10 cellular contexts compared by ENCODE assay signal in genomic region chrX:101208152-101208905, GRCh38. TPM values are rescaled to one million over a fixed set of nuclear protein-coding genes. Genes with fewer than 3 reads are reported as not detected.
DNase-seq lines count a peak whose midpoint lies in the region; ATAC-seq and TF ChIP-seq lines count a peak whose summit lies in the region.
"Had no signal": no experiment of that assay in that cellular context is flagged by ENCODE, and none has a peak within 500 bp of the region (broad histone marks: within the 10 kb centered on the region; RNA-seq: fewer than 3 reads in every experiment).

No MANE protein-coding gene starts in this region.

- H4K20me1 ChIP-seq in Karpas-422 (ENCODE audit: insufficient read depth, low read depth, low read length): no peaks in the 10 kb centered on the region

- no peaks in the 10 kb centered on the region for H3K79me2 ChIP-seq in Karpas-422 (ENCODE audit: low read length)

- H3K4me1 ChIP-seq in Karpas-422 (ENCODE audit: low read length) (no peaks in the 10 kb centered on the region), mesenchymal stem cell (ENCODE audit: control insufficient read depth, insufficient read depth, low read depth, low read length) (no peaks in the 10 kb centered on the region), gastroesophageal sphincter (no peaks in the 10 kb centered on the region)

- H3K14ac ChIP-seq in mesenchymal stem cell (ENCODE audit: low read length in 2 of 2): no peak overlapping the region

- ATAC-seq in GM18499 (IDR thresholded peaks at IDR 0.05; ENCODE audit: insufficient read depth, unreplicated experiment) (peak; percentile 37), GM21447 (IDR thresholded peaks at IDR 0.05; ENCODE audit: unreplicated experiment) (peak; percentile 49), gastroesophageal sphincter (no peak)

- no peak overlapping the region for H3K4ac ChIP-seq in mesenchymal stem cell (ENCODE audit: low read depth in 1 of 2, low read length in 2 of 2)

- no peak overlapping the region for H2BK120ac ChIP-seq in mesenchymal stem cell (ENCODE audit: low read depth, low read length)

- TF ChIP-seq EP300 in gastroesophageal sphincter (IDR thresholded peaks at IDR 0.05): no peak

- 6% methylated on average over 2 of the region's 4 CpGs for WGBS in mesenchymal stem cell
- 33 to 48% methylated on average over 3 of the region's 4 CpGs for WGBS in gastroesophageal sphincter (ENCODE audit: low coverage in 1 of 2), 2 donors

- H4K91ac ChIP-seq in mesenchymal stem cell (ENCODE audit: low read length): no peak overlapping the region

- DNase-seq in Karpas-422 (no peak), mesenchymal stem cell (no peak), NCI-H774 (lab: John Stamatoyannopoulos, UW) (no peak), HPDE6-E6E7 (ENCODE audit: extremely low spot score) (no peak)
- DNase-seq in stimulated activated naive CD4-positive, alpha-beta T cell (lab: John Stamatoyannopoulos, UW): no peak
- DNase-seq: activated CD4-positive, alpha-beta T cell treated with anti-CD3 and anti-CD28 coated beads, Interleukin-2, amount 10 ng/mL, durations not matched to agents 7 days and 5 days; GOT3 had no signal

- H3K27me3 ChIP-seq in Karpas-422 (ENCODE audit: low read length): no peaks in the 10 kb centered on the region
- peaks cover 0 to 22% of the 10 kb centered on the region in 2 experiments for H3K27me3 ChIP-seq in mesenchymal stem cell (ENCODE audit: control insufficient read depth in 1 of 2, insufficient read depth in 1 of 2, low read length in 2 of 2)
- H3K27me3 ChIP-seq in gastroesophageal sphincter: no peaks in the 10 kb centered on the region

- no peaks in the 10 kb centered on the region for H3K36me3 ChIP-seq in Karpas-422 (ENCODE audit: insufficient read depth, low read length)
- no peaks in the 10 kb centered on the region for H3K36me3 ChIP-seq in mesenchymal stem cell (ENCODE audit: control insufficient read depth in 1 of 2, insufficient read depth in 2 of 2, low read depth in 1 of 2, low read length in 2 of 2)
- H3K36me3 ChIP-seq in gastroesophageal sphincter: no peaks in the 10 kb centered on the region

- H3K23ac ChIP-seq in mesenchymal stem cell (ENCODE audit: low read length in 2 of 2): no peak overlapping the region

- no peaks in the 10 kb centered on the region for H3K79me1 ChIP-seq in mesenchymal stem cell (replicated peaks; ENCODE audit: low read length, poor library complexity, severe bottlenecking)

- H3K4me2 ChIP-seq in Karpas-422 (ENCODE audit: low read depth, low read length, poor library complexity, severe bottlenecking) (no peak overlapping the region), mesenchymal stem cell (ENCODE audit: low read length, poor library complexity, severe bottlenecking) (no peak overlapping the region)

- H3K9ac ChIP-seq in Karpas-422 (ENCODE audit: low read length) (no peak overlapping the region), mesenchymal stem cell (ENCODE audit: low read length) (no peak overlapping the region)

- H3K9me2 ChIP-seq in Karpas-422 (replicated peaks; ENCODE audit: insufficient read depth, low read length): no peaks in the 10 kb centered on the region

- H3K9me3 ChIP-seq in Karpas-422 (ENCODE audit: low read length) (no peaks in the 10 kb centered on the region), mesenchymal stem cell (ENCODE audit: control insufficient read depth, low read length) (no peaks in the 10 kb centered on the region), gastroesophageal sphincter (no peaks in the 10 kb centered on the region)

- H2AK5ac ChIP-seq in mesenchymal stem cell (ENCODE audit: low read length, severe bottlenecking): no peak overlapping the region

- H2BK5ac ChIP-seq in mesenchymal stem cell (ENCODE audit: low read depth, low read length, poor library complexity, severe bottlenecking): no peak overlapping the region

- H2AFZ ChIP-seq in Karpas-422 (ENCODE audit: low read length) (peak overlapping the region; percentile 16; the same call in 1 of the 2 replicates), mesenchymal stem cell (ENCODE audit: low read depth, low read length) (no peak overlapping the region)

- no peak for TF ChIP-seq POLR2A in gastroesophageal sphincter (IDR thresholded peaks at IDR 0.05)

- TF ChIP-seq CTCF in gastroesophageal sphincter (IDR thresholded peaks at IDR 0.05): no peak

- H3K27ac ChIP-seq in Karpas-422 (ENCODE audit: low read length) (no peak overlapping the region), mesenchymal stem cell (ENCODE audit: low read length, poor library complexity, severe bottlenecking) (no peak overlapping the region), gastroesophageal sphincter (no peak overlapping the region)

- peak overlapping the region in 1 of 2 experiments; percentile 78 for H2BK12ac ChIP-seq in mesenchymal stem cell (ENCODE audit: low read length in 2 of 2)

- H3K18ac ChIP-seq in mesenchymal stem cell (ENCODE audit: low read depth in 1 of 2, low read length in 2 of 2): no peak overlapping the region

- no peak overlapping the region for H3K4me3 ChIP-seq in Karpas-422 (ENCODE audit: low read length)
- H3K4me3 ChIP-seq in mesenchymal stem cell (ENCODE audit: insufficient read depth in 1 of 2, low read depth in 1 of 2, low read length in 2 of 2): no peak overlapping the region
- no peak overlapping the region for H3K4me3 ChIP-seq in gastroesophageal sphincter

- H4K8ac ChIP-seq in mesenchymal stem cell (ENCODE audit: low read length): peak overlapping the region; percentile 12

- no peak overlapping the region for H2BK15ac ChIP-seq in mesenchymal stem cell (ENCODE audit: low read depth, poor library complexity, severe bottlenecking)

RNA-seq across cellular contexts. Expression of gene DRP2, which starts 11.3 kb away (rescaled TPM):
- 0.04 TPM in 2 replicates for total RNA-seq in Karpas-422 (2014; rRNA removed; shearing (Covaris generic); ENCODE audit: low replicate concordance)
- 2.0 TPM for polyA plus RNA-seq in mesenchymal stem cell (2013, experiment 1 of 2)
- polyA plus RNA-seq in mesenchymal stem cell (2013, experiment 2 of 2): 2.1 TPM
- total RNA-seq in gastroesophageal sphincter: under 1 TPM; 0.20 to 0.54 (median 0.31) TPM
